Comparison of ENCODE assay signal across 24 cellular contexts in genomic region chr4:124862261-124862660, GRCh38.
DNase-seq lines count a peak whose midpoint lies in the region; ATAC-seq and TF ChIP-seq lines count a peak whose summit lies in the region.
"Had no signal": no experiment of that assay in that cellular context is flagged by ENCODE, and none has a peak within 500 bp of the region (broad histone marks: within the 10 kb centered on the region; RNA-seq: fewer than 3 reads in every experiment).

No MANE protein-coding gene starts in this region.

- TF ChIP-seq CTCF in foreskin fibroblast (IDR thresholded peaks at IDR 0.05; ENCODE audit: low read depth, low read length), result no peak

- peak; percentile 56 for ATAC-seq in sciatic nerve
- ATAC-seq in naive thymus-derived CD8-positive, alpha-beta T cell, result no peak
- ATAC-seq: HepG2, PC-3 had no signal

- peaks cover 0 to 4% (median 0%) of the 10 kb centered on the region in 5 donors for H3K27me3 Mint-ChIP-seq in naive thymus-derived CD8-positive, alpha-beta T cell
- H3K27me3 Mint-ChIP-seq: CD4-positive, alpha-beta memory T cell had no signal

- H3K4me1 Mint-ChIP-seq in naive thymus-derived CD8-positive, alpha-beta T cell, result no peaks in the 10 kb centered on the region
- H3K4me1 Mint-ChIP-seq: CD4-positive, alpha-beta memory T cell had no signal

- H3K27ac Mint-ChIP-seq in naive thymus-derived CD8-positive, alpha-beta T cell, result no peak overlapping the region
- H3K27ac Mint-ChIP-seq: CD4-positive, alpha-beta memory T cell had no signal

- H3K9me3 Mint-ChIP-seq in naive thymus-derived CD8-positive, alpha-beta T cell, result peaks cover 0 to 15% (median 0%) of the 10 kb centered on the region in 9 donors

- intact Hi-C loops in sciatic nerve (cut with DNase I), result no loop called here

- H3K4me3 Mint-ChIP-seq in naive thymus-derived CD8-positive, alpha-beta T cell, result no peak overlapping the region
- H3K4me3 Mint-ChIP-seq: CD4-positive, alpha-beta memory T cell had no signal

- DNase-seq in AG08395 (ENCODE audit: low spot score) (peak; percentile 6), brain pericyte (ENCODE audit: low read depth, low spot score) (peak; percentile 10), foreskin fibroblast (peak; percentile 3 to 33), sciatic nerve (ENCODE audit: low spot score) (no peak), activated gamma-delta T cell (lab: John Stamatoyannopoulos, UW) (no peak), Kasumi-1 (lab: John Stamatoyannopoulos, UW) (no peak), mucosa of gallbladder (ENCODE audit: low spot score) (no peak)
- no peak for DNase-seq in naive thymus-derived CD8-positive, alpha-beta T cell
- DNase-seq: 8988T; Calu3; CD4-positive, alpha-beta memory T cell; DMS53; EL; KG1; NCI-H1417; NCI-H187; NCI-H2107; NCI-H345; NCI-H524 treated with DMSO at 0.1 percent for 48 hours; PC-3; RPMI8226; SIG-M5 had no signal

- POLR2A ChIA-PET in naive thymus-derived CD8-positive, alpha-beta T cell (lab: Charles Lee), result no interaction called here

- no peaks in the 10 kb centered on the region for H3K36me3 Mint-ChIP-seq in naive thymus-derived CD8-positive, alpha-beta T cell
- H3K36me3 Mint-ChIP-seq: CD4-positive, alpha-beta memory T cell had no signal

- no peak overlapping the region for H3K4me3 ChIP-seq in foreskin fibroblast (ENCODE audit: low read depth in 1 of 2, low read length in 2 of 2)
- H3K4me3 ChIP-seq: BLaER1 had no signal

Comparison
In these comparisons a context has a peak if more than half of its experiments do, and no peak if none do; other contexts are left out.
1. DNase-seq: peak in AG08395 (single experiment), brain pericyte (single experiment) and foreskin fibroblast (2 of 2); none in sciatic nerve (single experiment), naive thymus-derived CD8-positive, alpha-beta T cell (0 of 10), activated gamma-delta T cell (single experiment), Kasumi-1 (0 of 2) and mucosa of gallbladder (single experiment).